ENCODE assay signal across 17 cellular contexts in genomic region chr10:112820320-112820719, GRCh38.
DNase-seq lines count a peak whose midpoint lies in the region; ATAC-seq and TF ChIP-seq lines count a peak whose summit lies in the region.
"Had no signal": no experiment of that assay in that cellular context is flagged by ENCODE, and none has a peak within 500 bp of the region (broad histone marks: within the 10 kb centered on the region; RNA-seq: fewer than 3 reads in every experiment).

No MANE protein-coding gene starts in this region.

- H3K4me2 ChIP-seq in neural progenitor cell (no peak overlapping the region), osteoblast (ENCODE audit: insufficient read depth, low read length) (no peak overlapping the region)
- H3K4me2 ChIP-seq: BLaER1, GM23338 had no signal

- intact Hi-C loops in activated naive CD4-positive, alpha-beta T cell treated with anti-CD3 and anti-CD28 coated beads for 36 hours (cut with micrococcal nuclease) = no loop called here

- H3K27ac Mint-ChIP-seq in activated naive CD4-positive, alpha-beta T cell treated with anti-CD3 and anti-CD28 coated beads for 36 hours = peak overlapping the region; percentile 7
- no peak overlapping the region for H3K27ac Mint-ChIP-seq in activated naive CD4-positive, alpha-beta T cell treated with anti-CD3 and anti-CD28 coated beads, Interleukin-2, amount 50 U/mL, for 72 hours
- H3K27ac Mint-ChIP-seq in neural progenitor cell = peak overlapping the region; percentile 46
- H3K27ac Mint-ChIP-seq: CD4-positive, alpha-beta memory T cell; GM23338 had no signal

- no peak overlapping the region for H3K4me3 ChIP-seq in neural progenitor cell
- H3K4me3 ChIP-seq in osteoblast (ENCODE audit: insufficient read depth, low read length) = no peak overlapping the region
- H3K4me3 ChIP-seq: BLaER1, GM23338 had no signal

- H2AFZ ChIP-seq in neural progenitor cell (replicated peaks) (no peak overlapping the region), osteoblast (ENCODE audit: low read length) (no peak overlapping the region)
- H2AFZ ChIP-seq: GM23338 had no signal

- peaks cover 29% of the 10 kb centered on the region for H3K36me3 Mint-ChIP-seq in activated naive CD4-positive, alpha-beta T cell treated with anti-CD3 and anti-CD28 coated beads for 36 hours (ENCODE audit: low read depth)
- H3K36me3 Mint-ChIP-seq in activated naive CD4-positive, alpha-beta T cell treated with anti-CD3 and anti-CD28 coated beads, Interleukin-2, amount 50 U/mL, for 72 hours = peaks cover 0 to 9% of the 10 kb centered on the region in 2 donors
- peaks cover 5% of the 10 kb centered on the region for H3K36me3 Mint-ChIP-seq in neural progenitor cell

- H3K27ac ChIP-seq in neural progenitor cell = no peak overlapping the region
- no peak overlapping the region for H3K27ac ChIP-seq in osteoblast (ENCODE audit: low read depth, low read length)
- H3K27ac ChIP-seq: BLaER1 had no signal

- H3K27me3 Mint-ChIP-seq in activated naive CD4-positive, alpha-beta T cell treated with anti-CD3 and anti-CD28 coated beads for 36 hours (ENCODE audit: low read depth) = no peaks in the 10 kb centered on the region
- peaks cover under 1% of the 10 kb centered on the region for H3K27me3 Mint-ChIP-seq in neural progenitor cell (ENCODE audit: insufficient read depth, low read depth)
- H3K27me3 Mint-ChIP-seq: CD4-positive, alpha-beta memory T cell had no signal

- H3K36me3 ChIP-seq in neural progenitor cell = no peaks in the 10 kb centered on the region
- no peaks in the 10 kb centered on the region for H3K36me3 ChIP-seq in osteoblast (ENCODE audit: insufficient read depth, low read length)

- no peak for TF ChIP-seq CTCF in neural progenitor cell (IDR thresholded peaks at IDR 0.05)
- no peak for TF ChIP-seq CTCF in osteoblast (IDR thresholded peaks at IDR 0.05; ENCODE audit: extremely low read depth, low read depth, low read length)

- H3K9me3 ChIP-seq in neural progenitor cell (ENCODE audit: low read depth) (no peaks in the 10 kb centered on the region), osteoblast (ENCODE audit: low read depth, low read length) (no peaks in the 10 kb centered on the region)
- H3K9me3 ChIP-seq: BLaER1 had no signal

- H4K20me1 ChIP-seq in neural progenitor cell (ENCODE audit: low read depth) (no peaks in the 10 kb centered on the region), osteoblast (ENCODE audit: insufficient read depth, low read length) (peaks cover 6% of the 10 kb centered on the region)
- H4K20me1 ChIP-seq: BLaER1 had no signal

- H3K27me3 ChIP-seq in neural progenitor cell (no peaks in the 10 kb centered on the region), osteoblast (ENCODE audit: insufficient read depth, low read length) (no peaks in the 10 kb centered on the region)
- H3K27me3 ChIP-seq: BLaER1 had no signal

- no peak overlapping the region for H3K4me3 Mint-ChIP-seq in activated naive CD4-positive, alpha-beta T cell treated with anti-CD3 and anti-CD28 coated beads for 36 hours
- peak overlapping the region; percentile 66 for H3K4me3 Mint-ChIP-seq in neural progenitor cell
- H3K4me3 Mint-ChIP-seq: CD14-positive monocyte; CD4-positive, alpha-beta memory T cell; GM23338 had no signal

- H3F3A ChIP-seq in neural progenitor cell (ENCODE audit: low read depth) = no peaks in the 10 kb centered on the region

- no peaks in the 10 kb centered on the region for H3K9me3 Mint-ChIP-seq in activated naive CD4-positive, alpha-beta T cell treated with anti-CD3 and anti-CD28 coated beads for 36 hours
- no peaks in the 10 kb centered on the region for H3K9me3 Mint-ChIP-seq in activated naive CD4-positive, alpha-beta T cell treated with anti-CD3 and anti-CD28 coated beads, Interleukin-2, amount 50 U/mL, for 72 hours
- H3K9me3 Mint-ChIP-seq in neural progenitor cell = no peaks in the 10 kb centered on the region
- H3K9me3 Mint-ChIP-seq: CD14-positive monocyte; CD4-positive, alpha-beta memory T cell; GM23338 had no signal

- CTCF ChIA-PET in activated naive CD4-positive, alpha-beta T cell treated with anti-CD3 and anti-CD28 coated beads for 36 hours (lab: Charles Lee) = no interaction called here

- DNase-seq in activated naive CD4-positive, alpha-beta T cell treated with anti-CD3 and anti-CD28 coated beads for 36 hours = no peak
- DNase-seq in activated naive CD4-positive, alpha-beta T cell treated with anti-CD3 and anti-CD28 coated beads, Interleukin-2, amount 50 U/mL, for 72 hours (ENCODE audit: low spot score in 2 of 2) = no peak
- DNase-seq in left lobe of liver (ENCODE audit: low spot score) (no peak), neural progenitor cell (ENCODE audit: low spot score) (no peak), HUDEP-2 (lab: John Stamatoyannopoulos, UW; ENCODE audit: unreplicated experiment in 76 of 76) (no peak), NCI-H187 treated with DMSO at 0.1 percent for 48 hours (lab: John Stamatoyannopoulos, UW) (no peak), osteoblast (ENCODE audit: insufficient read length, low spot score, missing footprints) (no peak)
- DNase-seq: 8988T; Calu3; CD4-positive, alpha-beta memory T cell; DMS79 treated with DMSO at 0.1 percent for 48 hours; GF-D8; H7 had no signal

- H3K79me2 ChIP-seq in neural progenitor cell (ENCODE audit: low read depth) (no peaks in the 10 kb centered on the region), osteoblast (ENCODE audit: insufficient read depth, low read length) (no peaks in the 10 kb centered on the region)

- ATAC-seq in activated naive CD4-positive, alpha-beta T cell treated with anti-CD3 and anti-CD28 coated beads, Interleukin-2, amount 50 U/mL, for 72 hours = no peak
- ATAC-seq in left lobe of liver = peak; percentile 52
- ATAC-seq: GM23338, HCT116 had no signal

- no peak overlapping the region for H3K9ac ChIP-seq in neural progenitor cell
- H3K9ac ChIP-seq: BLaER1 had no signal

- H3K4me1 ChIP-seq in neural progenitor cell (peaks cover 33% of the 10 kb centered on the region), osteoblast (ENCODE audit: insufficient read depth, low read length) (peaks cover 14% of the 10 kb centered on the region)

- no peaks in the 10 kb centered on the region for H3K4me1 Mint-ChIP-seq in activated naive CD4-positive, alpha-beta T cell treated with anti-CD3 and anti-CD28 coated beads for 36 hours (ENCODE audit: low read depth)
- peaks cover 63% of the 10 kb centered on the region for H3K4me1 Mint-ChIP-seq in neural progenitor cell

Comparison
In these comparisons a context has a peak if more than half of its experiments do, and no peak if none do; other contexts are left out.
1. H3K27ac Mint-ChIP-seq: peak in activated naive CD4-positive, alpha-beta T cell treated with anti-CD3 and anti-CD28 coated beads for 36 hours (single experiment) and neural progenitor cell (single experiment); none in activated naive CD4-positive, alpha-beta T cell treated with anti-CD3 and anti-CD28 coated beads, Interleukin-2, amount 50 U/mL, for 72 hours (0 of 2).